ENCODE assay signal across 19 cellular contexts in the genomic region with DNA sequence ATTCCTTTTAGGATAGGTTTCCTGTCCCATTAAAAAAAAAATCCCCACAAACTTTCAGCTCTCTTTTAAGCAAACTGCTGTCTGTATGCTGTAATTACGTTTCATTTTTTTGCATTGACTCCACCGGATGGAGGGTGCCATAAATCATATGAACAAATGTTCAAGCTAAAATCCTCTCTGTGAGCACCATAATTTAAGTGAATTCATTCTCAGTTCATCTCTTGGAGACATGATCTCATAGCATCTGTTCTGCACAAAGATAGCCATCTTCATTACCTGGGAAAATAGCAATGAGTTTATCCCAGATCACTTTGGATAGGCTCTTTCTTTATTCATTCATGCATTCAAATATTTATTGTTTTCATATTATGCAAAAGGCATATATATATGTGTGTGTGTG.
"Had no signal": no experiment of that assay in that cellular context is flagged by ENCODE, and none has a peak within 500 bp of the region (broad histone marks: within the 10 kb centered on the region; RNA-seq: fewer than 3 reads in every experiment).

No MANE protein-coding gene starts in this region.

- DNase-seq: activated CD4-positive, alpha-beta memory T cell treated with anti-CD3 and anti-CD28 coated beads, Interleukin-2, amount 10 ng/mL, durations not matched to agents 7 days and 5 days; activated CD4-positive, alpha-beta T cell treated with anti-CD3 and anti-CD28 coated beads, Interleukin-2, amount 10 ng/mL, durations not matched to agents 7 days and 5 days; activated CD4-positive, CD25-positive, alpha-beta regulatory T cell; activated naive CD4-positive, alpha-beta T cell; activated T-cell treated with anti-CD3 and anti-CD28 coated beads, Interleukin-2, amount 50 U/mL, for 1 hour; aorta; caudate nucleus; MG63; NCI-H1105 treated with DMSO at 0.1 percent for 48 hours; NCI-H1930; NCI-H2171; NCI-H345; NCI-H510A; NK-92 treated with Interleukin-12 subunit alpha and Interleukin-12 subunit beta, amount 100 ng/mL, for 24 hours; OCI-M1; RPMI8226; T-helper 1 cell had no signal

- H3K27me3 ChIP-seq: breast epithelium, MG63, SJSA1 had no signal

- H3K4me3 ChIP-seq: breast epithelium, MG63, SJSA1 had no signal

- H3K36me3 ChIP-seq: breast epithelium, MG63, SJSA1 had no signal
